9 cellular contexts compared by ENCODE assay signal in the genomic region with DNA sequence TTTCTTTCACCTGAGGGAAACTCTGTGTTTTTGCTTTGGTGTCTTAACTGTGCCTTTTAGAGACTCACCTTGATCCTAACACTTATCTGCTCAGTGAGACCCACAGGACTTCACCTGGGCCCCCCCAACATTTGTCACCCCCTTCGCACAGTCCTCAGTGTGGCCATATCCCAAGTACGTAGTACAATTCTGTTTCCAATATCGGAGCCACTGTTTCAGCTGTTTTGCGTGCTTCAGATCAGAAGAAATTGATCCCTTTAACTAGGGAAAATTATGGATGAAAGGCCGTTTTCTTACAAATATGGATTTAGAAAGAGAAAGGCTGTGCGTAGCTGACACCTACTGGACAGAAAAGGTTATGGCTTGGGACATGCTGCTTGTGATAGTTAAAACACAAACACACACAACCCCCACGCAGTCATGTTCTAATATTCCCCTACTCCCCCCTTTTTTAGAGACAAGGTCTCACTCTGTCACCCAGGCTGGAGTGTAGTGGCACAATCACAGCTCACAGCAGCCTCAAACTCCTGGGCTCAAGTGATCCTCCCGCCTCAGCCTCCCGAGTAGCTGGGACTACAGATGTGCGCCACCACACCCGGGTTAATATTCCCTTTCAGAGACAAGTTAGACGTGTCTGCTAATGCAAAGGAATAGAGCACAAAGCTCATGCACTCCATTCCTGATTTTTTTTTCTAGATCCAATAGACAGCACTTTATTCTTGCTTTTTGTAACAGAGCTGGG. TPM values are rescaled to one million over a fixed set of nuclear protein-coding genes. Genes with fewer than 3 reads are reported as not detected.
A peak's percentile ranks its signal among the peaks of the same experiment; 100 is the strongest.
DNase-seq lines count a peak whose midpoint lies in the region; ATAC-seq and TF ChIP-seq lines count a peak whose summit lies in the region.
"Had no signal": no experiment of that assay in that cellular context is flagged by ENCODE, and none has a peak within 500 bp of the region (broad histone marks: within the 10 kb centered on the region; RNA-seq: fewer than 3 reads in every experiment).

No MANE protein-coding gene starts in this region.

- TF ChIP-seq CTCF in colonic mucosa (IDR thresholded peaks at IDR 0.05) (peak; percentile 65), lower lobe of right lung (IDR thresholded peaks at IDR 0.05) (peak; percentile 74)

- intact Hi-C loops in colonic mucosa (cut with DNase I): loop anchor here (1.0 kb wide), 1 partner anchor 66 kb away; no protein-coding TSS in a partner anchor
- intact Hi-C loops in lower lobe of right lung (cut with DNase I): loop anchor here (5.0 kb wide), 1 partner anchor 65 kb away; no protein-coding TSS in a partner anchor

- H3K27me3 ChIP-seq in colonic mucosa (no peaks in the 10 kb centered on the region), lower lobe of right lung (ENCODE audit: low read depth) (no peaks in the 10 kb centered on the region)
- peaks cover 5% of the 10 kb centered on the region for H3K27me3 ChIP-seq in effector memory CD4-positive, alpha-beta T cell (replicated peaks; ENCODE audit: control insufficient read depth, insufficient read depth, low read length, poor library complexity, severe bottlenecking)

- H3K9me3 ChIP-seq in colonic mucosa: no peaks in the 10 kb centered on the region
- H3K9me3 ChIP-seq in lower lobe of right lung: no peaks in the 10 kb centered on the region
- no peaks in the 10 kb centered on the region for H3K9me3 ChIP-seq in effector memory CD4-positive, alpha-beta T cell (ENCODE audit: control insufficient read depth, low read length)

- H3K4me1 ChIP-seq in colonic mucosa (no peaks in the 10 kb centered on the region), lower lobe of right lung (peaks cover 5% of the 10 kb centered on the region)
- peaks cover 4% of the 10 kb centered on the region for H3K4me1 ChIP-seq in effector memory CD4-positive, alpha-beta T cell (ENCODE audit: control insufficient read depth, insufficient read depth, low read length, poor library complexity, severe bottlenecking)

- H3K27ac ChIP-seq in colonic mucosa: no peak overlapping the region
- no peak overlapping the region for H3K27ac ChIP-seq in lower lobe of right lung
- H3K27ac ChIP-seq in effector memory CD4-positive, alpha-beta T cell (ENCODE audit: insufficient read depth, low read length, poor library complexity, severe bottlenecking): no peak overlapping the region
- H3K27ac ChIP-seq: skin epidermis had no signal

- no peak overlapping the region for H3K4me3 ChIP-seq in colonic mucosa
- H3K4me3 ChIP-seq in lower lobe of right lung: no peak overlapping the region
- H3K4me3 ChIP-seq in effector memory CD4-positive, alpha-beta T cell (ENCODE audit: insufficient read depth, low read depth, low read length, poor library complexity, severe bottlenecking): no peak overlapping the region
- H3K4me3 ChIP-seq: skin epidermis had no signal

- ATAC-seq in lower lobe of right lung: peak; percentile 73 to 74

- H3K9ac ChIP-seq in colonic mucosa (ENCODE audit: low read depth in 2 of 2, low read length in 2 of 2): no peak overlapping the region

- H3K36me3 ChIP-seq in colonic mucosa (no peaks in the 10 kb centered on the region), lower lobe of right lung (no peaks in the 10 kb centered on the region)
- no peaks in the 10 kb centered on the region for H3K36me3 ChIP-seq in effector memory CD4-positive, alpha-beta T cell (ENCODE audit: control insufficient read depth, insufficient read depth, low read length)

- DNase-seq in DMS153 treated with DMSO at 0.1 percent for 48 hours (lab: John Stamatoyannopoulos, UW; ENCODE audit: unreplicated experiment) (peak; percentile 21), HT1080 (ENCODE audit: low read depth) (peak; percentile 50), OCI-M1 (lab: John Stamatoyannopoulos, UW) (peak; percentile 72), colonic mucosa (no peak), lower lobe of right lung (no peak), NCI-H1436 treated with DMSO at 0.1 percent for 48 hours (lab: John Stamatoyannopoulos, UW) (no peak), occipital lobe (lab: John Stamatoyannopoulos, UW) (no peak)
- DNase-seq in effector memory CD4-positive, alpha-beta T cell: no peak

RNA-seq across cellular contexts. Expression of gene SLC7A8, which starts 3.6 kb away (rescaled TPM):
- total RNA-seq in HT1080 (2014; rRNA removed; shearing (Covaris generic)): 0.06 and 0.50 TPM in 2 replicates
- 0.46 and 1.9 TPM in 2 replicates for polyA plus RNA-seq in HT1080 (2015; cell fraction: cytosol; rRNA removed)
- 0.88 and 1.2 TPM in 2 replicates for polyA plus RNA-seq in HT1080 (2015; cell fraction: nucleus; rRNA removed)
- total RNA-seq in colonic mucosa (10 to 100 TPM; 21.5 to 23.8 TPM), lower lobe of right lung (36.8 TPM), occipital lobe (3.4 TPM)

RNA-seq across cellular contexts. Expression of gene RNF212B, which starts 50.7 kb away (rescaled TPM):
- total RNA-seq in HT1080 (2014; rRNA removed; shearing (Covaris generic)): not detected in 2 replicates
- not detected in 2 replicates for polyA plus RNA-seq in HT1080 (2015; cell fraction: cytosol; rRNA removed)
- not detected in 2 replicates for polyA plus RNA-seq in HT1080 (2015; cell fraction: nucleus; rRNA removed)
- total RNA-seq in colonic mucosa: not detected
- total RNA-seq in lower lobe of right lung: not detected
- not detected for total RNA-seq in occipital lobe

Comparison
In these comparisons a context has a peak if more than half of its experiments do, and no peak if none do; other contexts are left out.
1. DNase-seq: peak in DMS153 treated with DMSO at 0.1 percent for 48 hours (single experiment), HT1080 (single experiment) and OCI-M1 (single experiment); none in colonic mucosa (single experiment), lower lobe of right lung (single experiment), NCI-H1436 treated with DMSO at 0.1 percent for 48 hours (single experiment), occipital lobe (single experiment) and effector memory CD4-positive, alpha-beta T cell (0 of 3).